8 cellular contexts compared by ENCODE assay signal in the genomic region with DNA sequence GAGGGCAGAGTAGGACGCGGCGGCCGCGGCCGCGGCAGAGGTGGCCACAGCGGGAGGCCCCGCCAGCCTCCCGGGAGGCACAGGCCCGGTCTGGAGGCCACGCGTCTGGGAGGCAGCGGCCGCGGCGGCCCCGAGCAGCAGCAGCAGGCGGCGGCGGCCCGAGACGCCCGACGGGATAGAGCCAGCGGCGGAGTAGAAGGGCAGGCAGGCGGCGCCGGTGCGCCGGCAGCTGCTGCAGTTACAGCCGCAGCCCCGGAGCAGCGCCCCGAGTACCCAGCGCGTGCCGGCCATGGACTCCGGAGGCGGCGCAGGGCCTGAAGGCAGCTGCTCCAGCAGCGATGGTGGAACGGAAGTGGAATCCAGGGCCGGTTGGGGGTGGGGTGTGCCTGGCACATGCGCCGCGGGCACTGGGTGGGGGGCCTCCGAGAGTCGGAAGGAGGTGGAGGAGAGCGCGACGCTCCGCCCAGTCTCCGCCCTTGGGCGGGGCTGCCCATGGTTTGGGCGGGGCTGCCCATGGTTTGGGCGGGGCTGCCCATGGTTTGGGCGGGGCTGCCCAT. TPM values are rescaled to one million over a fixed set of nuclear protein-coding genes. Genes with fewer than 3 reads are reported as not detected.
A peak's percentile ranks its signal among the peaks of the same experiment; 100 is the strongest.
DNase-seq lines count a peak whose midpoint lies in the region; ATAC-seq and TF ChIP-seq lines count a peak whose summit lies in the region.

A gene with protein sequence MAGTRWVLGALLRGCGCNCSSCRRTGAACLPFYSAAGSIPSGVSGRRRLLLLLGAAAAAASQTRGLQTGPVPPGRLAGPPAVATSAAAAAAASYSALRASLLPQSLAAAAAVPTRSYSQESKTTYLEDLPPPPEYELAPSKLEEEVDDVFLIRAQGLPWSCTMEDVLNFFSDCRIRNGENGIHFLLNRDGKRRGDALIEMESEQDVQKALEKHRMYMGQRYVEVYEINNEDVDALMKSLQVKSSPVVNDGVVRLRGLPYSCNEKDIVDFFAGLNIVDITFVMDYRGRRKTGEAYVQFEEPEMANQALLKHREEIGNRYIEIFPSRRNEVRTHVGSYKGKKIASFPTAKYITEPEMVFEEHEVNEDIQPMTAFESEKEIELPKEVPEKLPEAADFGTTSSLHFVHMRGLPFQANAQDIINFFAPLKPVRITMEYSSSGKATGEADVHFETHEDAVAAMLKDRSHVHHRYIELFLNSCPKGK (minus strand): TSS at position 354 of the 557 bp plus-strand sequence. CDS start 63 bp downstream, at position 291.

- peak within 1 kb of the TSS; percentile 22 for H4K5ac ChIP-seq in IMR-90 (ENCODE audit: low read depth, low read length)

- H2BK15ac ChIP-seq in IMR-90 (ENCODE audit: low read depth, low read length): no peak within 1 kb of the TSS

- H3K14ac ChIP-seq in IMR-90 (replicated peaks; ENCODE audit: low read depth, low read length): peak within 1 kb of the TSS; percentile 82

- H3K4me3 ChIP-seq in IMR-90 (ENCODE audit: insufficient read depth, low read depth, low read length) (peak within 1 kb of the TSS; percentile 70), muscle layer of duodenum (ENCODE audit: low read depth in 1 of 2, low read length in 2 of 2) (peak within 1 kb of the TSS; percentile 86 to 90)

- dilution Hi-C loops in IMR-90 (cut with HindIII; ENCODE audit: low sequenced_read_pairs, unreplicated experiment): no loop called here

- CTCF ChIA-PET in IMR-90 (lab: Yijun Ruan, JAX): no interaction called here

- no peaks in the 10 kb centered on the region for H3K9me3 ChIP-seq in IMR-90 (ENCODE audit: control insufficient read depth, insufficient read depth, low read length)
- H3K9me3 ChIP-seq in muscle layer of duodenum (ENCODE audit: control insufficient read depth in 1 of 2, low read length in 2 of 2): no peaks in the 10 kb centered on the region

- H3K9ac ChIP-seq in IMR-90 (ENCODE audit: low read depth, low read length): peak within 1 kb of the TSS; percentile 91

- peak within 1 kb of the TSS; percentile 95 for H2AK9ac ChIP-seq in IMR-90 (replicated peaks; ENCODE audit: low read depth, low read length, poor library complexity)

- H3K4me2 ChIP-seq in IMR-90 (ENCODE audit: low read depth, low read length): peak within 1 kb of the TSS; percentile 69

- peak within 1 kb of the TSS; percentile 6 to 82; a peak in 3 of 4 replicates for H4K8ac ChIP-seq in IMR-90 (ENCODE audit: low read depth in 2 of 2, low read length in 2 of 2)

- DNase-seq in DMS53 treated with DMSO at 0.1 percent for 48 hours (lab: John Stamatoyannopoulos, UW; ENCODE audit: unreplicated experiment) (peak; percentile 43), IMR-90 (peak; percentile 91)
- DNase-seq in activated T-cell treated with anti-CD3 and anti-CD28 coated beads, Interleukin-2, amount 50 U/mL, for 24 hours: peak; percentile 94
- DNase-seq in stimulated activated CD8-positive, alpha-beta memory T cell treated with anti-CD3 and anti-CD28 coated beads, Interleukin-7, amount 100 ng/mL, for 24 hours (ENCODE audit: low read depth): peak; percentile 88

- peak within 1 kb of the TSS; percentile 77 for H3K18ac ChIP-seq in IMR-90 (ENCODE audit: low read depth, low read length)

- peak within 1 kb of the TSS; percentile 97 for H3K4me3 Mint-ChIP-seq in activated T-cell treated with anti-CD3 and anti-CD28 coated beads, Interleukin-2, amount 50 U/mL, for 24 hours

- intact Hi-C loops in IMR-90 (cut with micrococcal nuclease): loop anchor here (2.0 to 5.0 kb wide), 3 partner anchors 75 to 347 kb away; partner anchors contain the start of gene DCK

- in situ Hi-C loops in IMR-90 (cut with MboI; ENCODE audit: low sequenced_read_pairs): loop anchor here (10.0 kb wide), 1 partner anchor 155 kb away; the partner anchor contains the start of gene DCK

- TF ChIP-seq POLR2A in IMR-90 (IDR thresholded peaks at IDR 0.05; ENCODE audit: low read depth, low read length): peak; percentile 48; the same call in 1 of the 2 replicates

- H2AK5ac ChIP-seq in IMR-90 (ENCODE audit: low read depth, low read length): peak within 1 kb of the TSS; percentile 65

- no peak for TF ChIP-seq CTCF in IMR-90 (conservative IDR thresholded peaks at IDR 0.05; ENCODE audit: low read depth, low read length)

- peaks cover 36% of the 10 kb centered on the region for H4K20me1 ChIP-seq in IMR-90 (ENCODE audit: insufficient read depth, low read length)

- TF ChIP-seq RAD21 in IMR-90 (IDR thresholded peaks at IDR 0.05; ENCODE audit: low read length): peak; percentile 31; the same call in 1 of the 2 replicates

- H3K27ac ChIP-seq in IMR-90 (ENCODE audit: insufficient read depth, low read length) (peak within 1 kb of the TSS; percentile 63), muscle layer of duodenum (ENCODE audit: low read length) (peak within 1 kb of the TSS; percentile 87)

- no peak within 1 kb of the TSS for H2BK20ac ChIP-seq in IMR-90 (ENCODE audit: low read depth, low read length)

- H2BK5ac ChIP-seq in IMR-90 (ENCODE audit: low read depth, low read length, poor library complexity, severe bottlenecking): peak within 1 kb of the TSS; percentile 69

- no TSS peak for BruUV-seq in IMR-90 (replicated peaks; lab: Mats Ljungman, UMichigan)

- no peaks in the 10 kb centered on the region for H3K27me3 Mint-ChIP-seq in activated T-cell treated with anti-CD3 and anti-CD28 coated beads, Interleukin-2, amount 50 U/mL, for 24 hours

- ATAC-seq in GM21528 (IDR thresholded peaks at IDR 0.05; ENCODE audit: low FRiP score, unreplicated experiment) (peak; percentile 71), IMR-90 (ENCODE audit: low read depth) (peak; percentile 98), esophagus mucosa (peak; percentile 99)

- H3K4ac ChIP-seq in IMR-90 (ENCODE audit: low read depth, low read length): peak within 1 kb of the TSS; percentile 94

- H2AFZ ChIP-seq in IMR-90 (replicated peaks; ENCODE audit: low read length, poor library complexity): peak within 1 kb of the TSS; percentile 94

- 0% methylated on average over 20 of the region's 59 CpGs; no CpG with 5 or more reads in 1 of the 2 experiments for WGBS in IMR-90 (ENCODE audit: extremely low coverage in 2 of 2, insufficient read length in 1 of 2), 2 experiments

- peak within 1 kb of the TSS; percentile 53; the same call in 1 of the 2 replicates for H2BK120ac ChIP-seq in IMR-90 (ENCODE audit: low read depth, low read length)

- POLR2A ChIA-PET in IMR-90 (lab: Charles Lee; ENCODE audit: unreplicated experiment): no interaction called here

- H3K27ac Mint-ChIP-seq in activated T-cell treated with anti-CD3 and anti-CD28 coated beads, Interleukin-2, amount 50 U/mL, for 24 hours: peak within 1 kb of the TSS; percentile 98

- H3K9me1 ChIP-seq in IMR-90 (ENCODE audit: insufficient read depth, low read length): peaks cover 7% of the 10 kb centered on the region

- peaks cover 9% of the 10 kb centered on the region for H3K36me3 ChIP-seq in IMR-90 (ENCODE audit: control insufficient read depth, insufficient read depth, low read length)
- no peaks in the 10 kb centered on the region for H3K36me3 ChIP-seq in muscle layer of duodenum (ENCODE audit: control insufficient read depth in 1 of 2, insufficient read depth in 2 of 2, low read length in 2 of 2)

- peaks cover 0 to 22% of the 10 kb centered on the region in 2 experiments; a peak in 3 of 4 replicates for H3K79me1 ChIP-seq in IMR-90 (ENCODE audit: low read depth in 1 of 2, low read length in 2 of 2)

- H3K9me3 Mint-ChIP-seq in activated T-cell treated with anti-CD3 and anti-CD28 coated beads, Interleukin-2, amount 50 U/mL, for 24 hours: no peaks in the 10 kb centered on the region

- peaks cover 5% of the 10 kb centered on the region for H3K4me1 ChIP-seq in IMR-90 (ENCODE audit: control insufficient read depth, insufficient read depth, low read length)
- peaks cover 0 to 16% of the 10 kb centered on the region in 2 donors for H3K4me1 ChIP-seq in muscle layer of duodenum (ENCODE audit: control insufficient read depth in 1 of 2, insufficient read depth in 2 of 2, low read length in 2 of 2)

- peak within 1 kb of the TSS; percentile 78 for H3K56ac ChIP-seq in IMR-90 (ENCODE audit: extremely low read depth, insufficient read depth, low read length)

- H3K4me1 Mint-ChIP-seq in activated T-cell treated with anti-CD3 and anti-CD28 coated beads, Interleukin-2, amount 50 U/mL, for 24 hours (ENCODE audit: low read depth): peaks cover 51% of the 10 kb centered on the region

- H4K91ac ChIP-seq in IMR-90 (ENCODE audit: insufficient read depth, low read depth, low read length): peak within 1 kb of the TSS; percentile 84

- peaks cover 38% of the 10 kb centered on the region for H3K36me3 Mint-ChIP-seq in activated T-cell treated with anti-CD3 and anti-CD28 coated beads, Interleukin-2, amount 50 U/mL, for 24 hours (ENCODE audit: low read depth)

- peak within 1 kb of the TSS; percentile 68 for H3K23ac ChIP-seq in IMR-90 (ENCODE audit: low read depth, low read length)

- no peaks in the 10 kb centered on the region for H3K27me3 ChIP-seq in IMR-90 (ENCODE audit: control insufficient read depth, insufficient read depth, low read length)
- no peaks in the 10 kb centered on the region for H3K27me3 ChIP-seq in muscle layer of duodenum (ENCODE audit: low read depth, low read length)

TF ChIP-seq in IMR-90, 13 proteins besides CTCF, POLR2A, EP300 and RAD21 (continues in another document):
- TF ChIP-seq MXI1 (IDR thresholded peaks at IDR 0.05; ENCODE audit: borderline replicate concordance, low read depth, low read length) (peak; percentile 36; the same call in 1 of the 2 replicates), USF2 (IDR thresholded peaks at IDR 0.05; ENCODE audit: low read depth, low read length) (no peak)

TF ChIP-seq in PFSK-1, 5 proteins besides CTCF, POLR2A, EP300 and RAD21 (continues in another document):
- TF ChIP-seq POLR2AphosphoS5 (IDR thresholded peaks at IDR 0.05; ENCODE audit: low read depth, low read length) (peak; percentile 89), TAF1 (IDR thresholded peaks at IDR 0.05; ENCODE audit: borderline replicate concordance, insufficient read depth, low read length) (peak; percentile 79; the same call in 1 of the 2 replicates)

RNA-seq across cellular contexts. Expression of the gene that starts here (rescaled TPM):
- total RNA-seq in IMR-90 (2012; rRNA removed) (67.7 and 107 TPM in 2 replicates), esophagus mucosa (47.2 TPM)
- polyA plus RNA-seq in IMR-90 (2012; rRNA removed): 58.3 and 71.5 TPM in 2 replicates
- 22.3 and 26.0 TPM in 2 replicates for polyA plus RNA-seq in IMR-90 (2012; cell fraction: cytosol; rRNA removed)
- 29.1 and 48.2 TPM in 2 replicates for polyA plus RNA-seq in IMR-90 (2012; cell fraction: nucleus; rRNA removed; ENCODE audit: low replicate concordance)
- polyA plus RNA-seq in PFSK-1 (2012; ENCODE audit: insufficient read length, low read depth): 80.2 TPM

Comparison
In these comparisons a context has a peak if more than half of its experiments do, and no peak if none do; other contexts are left out.
1. Peak in every context shown above with its lines: DNase-seq, ATAC-seq, H3K4me3 ChIP-seq and H3K27ac ChIP-seq.
2. DNase-seq: peak in every context shown above with its lines; median percentile 94 in activated T-cell treated with anti-CD3 and anti-CD28 coated beads, Interleukin-2, amount 50 U/mL, for 24 hours; 91 in IMR-90; 88 in stimulated activated CD8-positive, alpha-beta memory T cell treated with anti-CD3 and anti-CD28 coated beads, Interleukin-7, amount 100 ng/mL, for 24 hours; 43 in DMS53 treated with DMSO at 0.1 percent for 48 hours.